In genomic region chr19:11033763-11034162, GRCh38 we compare ENCODE assay signal across 20 cellular contexts. TPM values are rescaled to one million over a fixed set of nuclear protein-coding genes. Genes with fewer than 3 reads are reported as not detected.
DNase-seq lines count a peak whose midpoint lies in the region; ATAC-seq and TF ChIP-seq lines count a peak whose summit lies in the region.
"Had no signal": no experiment of that assay in that cellular context is flagged by ENCODE, and none has a peak within 500 bp of the region (broad histone marks: within the 10 kb centered on the region; RNA-seq: fewer than 3 reads in every experiment).

No MANE protein-coding gene starts in this region.

- no peak overlapping the region for H4K8ac ChIP-seq in IMR-90 (ENCODE audit: low read depth in 2 of 2, low read length in 2 of 2)
- peak overlapping the region; percentile 9 for H4K8ac ChIP-seq in neuronal stem cell (ENCODE audit: low read depth, low read length)

- POLR2A ChIA-PET in IMR-90 (lab: Charles Lee; ENCODE audit: unreplicated experiment): no interaction called here

- H3K36me3 Mint-ChIP-seq in activated T-cell treated with anti-CD3 and anti-CD28 coated beads, Interleukin-2, amount 50 U/mL, for 24 hours (ENCODE audit: low read depth): peaks cover 96% of the 10 kb centered on the region
- H3K36me3 Mint-ChIP-seq in T-helper 17 cell (ENCODE audit: low read depth): peaks cover 12% of the 10 kb centered on the region
- H3K36me3 Mint-ChIP-seq in stimulated activated memory B cell treated with anti-CD40 and anti-IgM and Interleukin-4, amounts not matched to agents 10 μg/mL and 1 μg/mL and 100 μg/mL, for 72 hours: peaks cover 91% of the 10 kb centered on the region

- no peak overlapping the region for H2BK20ac ChIP-seq in IMR-90 (ENCODE audit: low read depth, low read length)

- H4K5ac ChIP-seq in IMR-90 (ENCODE audit: low read depth, low read length): no peak overlapping the region

- H3K4me3 Mint-ChIP-seq in activated T-cell treated with anti-CD3 and anti-CD28 coated beads, Interleukin-2, amount 50 U/mL, for 24 hours: no peak overlapping the region
- no peak overlapping the region for H3K4me3 Mint-ChIP-seq in T-helper 17 cell
- no peak overlapping the region for H3K4me3 Mint-ChIP-seq in stimulated activated memory B cell treated with anti-CD40 and anti-IgM and Interleukin-4, amounts not matched to agents 10 μg/mL and 1 μg/mL and 100 μg/mL, for 72 hours
- H3K4me3 Mint-ChIP-seq: B cell; CD4-positive, alpha-beta T cell; CD8-positive, alpha-beta T cell had no signal

- H4K20me1 ChIP-seq in IMR-90 (ENCODE audit: insufficient read depth, low read length): peaks cover 20% of the 10 kb centered on the region

- ATAC-seq in IMR-90 (ENCODE audit: low read depth): no peak
- no peak for ATAC-seq in T-helper 17 cell
- no peak for ATAC-seq in HG02623 (IDR thresholded peaks at IDR 0.05; ENCODE audit: unreplicated experiment)
- ATAC-seq in stimulated activated memory B cell treated with anti-CD40 and anti-IgM and Interleukin-4, amounts not matched to agents 10 μg/mL and 1 μg/mL and 100 μg/mL, for 72 hours: no peak
- ATAC-seq: A549; CD8-positive, alpha-beta T cell; GM12878 had no signal

- BruUV-seq in IMR-90 (replicated peaks; lab: Mats Ljungman, UMichigan): no TSS peak

- H2BK120ac ChIP-seq in IMR-90 (ENCODE audit: low read depth, low read length) (no peak overlapping the region), neuronal stem cell (ENCODE audit: low read depth, low read length) (no peak overlapping the region)

- no peak overlapping the region for H4K91ac ChIP-seq in IMR-90 (ENCODE audit: insufficient read depth, low read depth, low read length)
- H4K91ac ChIP-seq in neuronal stem cell (ENCODE audit: low read depth, low read length, poor library complexity): no peak overlapping the region

- H3K4ac ChIP-seq in IMR-90 (ENCODE audit: low read depth, low read length) (no peak overlapping the region), neuronal stem cell (ENCODE audit: low read length) (no peak overlapping the region)

- H3K4me1 ChIP-seq in IMR-90 (ENCODE audit: control insufficient read depth, insufficient read depth, low read length) (no peaks in the 10 kb centered on the region), neuronal stem cell (ENCODE audit: control insufficient read depth in 2 of 2, insufficient read depth in 1 of 2, low read depth in 1 of 2, low read length in 2 of 2) (no peaks in the 10 kb centered on the region)
- H3K4me1 ChIP-seq: Caco-2 had no signal

- dilution Hi-C loops in IMR-90 (cut with HindIII; ENCODE audit: low sequenced_read_pairs, unreplicated experiment): no loop called here

- H3K23ac ChIP-seq in IMR-90 (ENCODE audit: low read depth, low read length) (no peak overlapping the region), neuronal stem cell (ENCODE audit: low read depth, low read length, poor library complexity) (no peak overlapping the region)

- H3K9ac ChIP-seq in IMR-90 (ENCODE audit: low read depth, low read length) (no peak overlapping the region), neuronal stem cell (ENCODE audit: low read depth, low read length, poor library complexity) (peak overlapping the region; percentile 78)

- H3K27me3 ChIP-seq in IMR-90 (ENCODE audit: control insufficient read depth, insufficient read depth, low read length): no peaks in the 10 kb centered on the region
- no peaks in the 10 kb centered on the region for H3K27me3 ChIP-seq in neuronal stem cell (ENCODE audit: control insufficient read depth in 3 of 3, insufficient read depth in 3 of 3, low read depth in 1 of 3, low read length in 3 of 3)

- H3K14ac ChIP-seq in IMR-90 (replicated peaks; ENCODE audit: low read depth, low read length) (no peak overlapping the region), neuronal stem cell (ENCODE audit: low read length) (no peak overlapping the region)

- H3K9me3 ChIP-seq in IMR-90 (ENCODE audit: control insufficient read depth, insufficient read depth, low read length) (no peaks in the 10 kb centered on the region), T-helper 17 cell (ENCODE audit: control insufficient read depth, low read length, poor library complexity, severe bottlenecking) (no peaks in the 10 kb centered on the region), neuronal stem cell (replicated peaks in 1 of 2; ENCODE audit: control insufficient read depth in 2 of 2, insufficient read depth in 1 of 2, low read depth in 1 of 2, low read length in 2 of 2) (peaks cover 0 to 2% of the 10 kb centered on the region in 2 donors)
- H3K9me3 ChIP-seq: A549, Caco-2 had no signal

- H3K18ac ChIP-seq in IMR-90 (ENCODE audit: low read depth, low read length) (no peak overlapping the region), neuronal stem cell (ENCODE audit: low read length) (no peak overlapping the region)

- no peak overlapping the region for H2AK5ac ChIP-seq in IMR-90 (ENCODE audit: low read depth, low read length)
- no peak overlapping the region for H2AK5ac ChIP-seq in neuronal stem cell (ENCODE audit: low read depth, low read length)

- H3K79me1 ChIP-seq in IMR-90 (ENCODE audit: low read depth in 1 of 2, low read length in 2 of 2): peaks cover 23 to 44% of the 10 kb centered on the region in 2 experiments
- H3K79me1 ChIP-seq in neuronal stem cell (ENCODE audit: low read depth, low read length): peaks cover 7% of the 10 kb centered on the region

- in situ Hi-C loops in IMR-90 (cut with MboI; ENCODE audit: low sequenced_read_pairs): loop anchor here (10.0 kb wide), 1 partner anchor 171 kb away; no protein-coding TSS in a partner anchor
- in situ Hi-C loops in G401 (cut with HindIII; ENCODE audit: low sequenced_read_pairs): no loop called here

- no peaks in the 10 kb centered on the region for H3K9me3 Mint-ChIP-seq in activated T-cell treated with anti-CD3 and anti-CD28 coated beads, Interleukin-2, amount 50 U/mL, for 24 hours
- no peaks in the 10 kb centered on the region for H3K9me3 Mint-ChIP-seq in stimulated activated memory B cell treated with anti-CD40 and anti-IgM and Interleukin-4, amounts not matched to agents 10 μg/mL and 1 μg/mL and 100 μg/mL, for 72 hours
- H3K9me3 Mint-ChIP-seq: CD4-positive, alpha-beta T cell; CD8-positive, alpha-beta T cell had no signal

- H3K27ac ChIP-seq in IMR-90 (ENCODE audit: insufficient read depth, low read length) (no peak overlapping the region), neuronal stem cell (replicated peaks; ENCODE audit: low read length) (no peak overlapping the region)
- H3K27ac ChIP-seq: 22Rv1, A549, C4-2B had no signal

- H2BK12ac ChIP-seq in neuronal stem cell (ENCODE audit: low read length): no peak overlapping the region

- no peak for TF ChIP-seq POLR2A in IMR-90 (IDR thresholded peaks at IDR 0.05; ENCODE audit: low read depth, low read length)

- H3K36me3 ChIP-seq in IMR-90 (ENCODE audit: control insufficient read depth, insufficient read depth, low read length) (peaks cover 84% of the 10 kb centered on the region), neuronal stem cell (replicated peaks in 1 of 2; ENCODE audit: control insufficient read depth in 2 of 2, insufficient read depth in 2 of 2, low read length in 2 of 2) (peaks cover 90 to 100% of the 10 kb centered on the region in 2 donors)

- H3K4me3 ChIP-seq in IMR-90 (ENCODE audit: insufficient read depth, low read depth, low read length) (no peak overlapping the region), neuronal stem cell (ENCODE audit: low read length in 2 of 2) (no peak overlapping the region)
- H3K4me3 ChIP-seq: A549, GM12878 had no signal

- H2BK5ac ChIP-seq in IMR-90 (ENCODE audit: low read depth, low read length, poor library complexity, severe bottlenecking): no peak overlapping the region
- H2BK5ac ChIP-seq in neuronal stem cell (ENCODE audit: low read length): no peak overlapping the region

- DNase-seq in activated T-cell treated with anti-CD3 and anti-CD28 coated beads, Interleukin-2, amount 50 U/mL, for 24 hours: no peak
- DNase-seq in activated T-cell treated with anti-CD3 and anti-CD28 coated beads for 4 hours (no peak), IMR-90 (no peak), T-helper 17 cell (no peak), neuronal stem cell (ENCODE audit: low spot score) (no peak), G401 (ENCODE audit: low spot score) (no peak)
- DNase-seq: AML-193; Caco-2; Calu3; CD4-positive, alpha-beta T cell; CD8-positive, alpha-beta T cell; DMS79 treated with DMSO at 0.1 percent for 48 hours; GDM1 had no signal

- TF ChIP-seq RAD21 in IMR-90 (IDR thresholded peaks at IDR 0.05; ENCODE audit: low read length): no peak

- no peak overlapping the region for H3K56ac ChIP-seq in IMR-90 (ENCODE audit: extremely low read depth, insufficient read depth, low read length)

- H3K4me2 ChIP-seq in IMR-90 (ENCODE audit: low read depth, low read length) (no peak overlapping the region), neuronal stem cell (ENCODE audit: insufficient read depth, low read length, poor library complexity, severe bottlenecking) (no peak overlapping the region)
- H3K4me2 ChIP-seq: A549 had no signal

- H2BK15ac ChIP-seq in IMR-90 (ENCODE audit: low read depth, low read length) (no peak overlapping the region), neuronal stem cell (ENCODE audit: low read length) (no peak overlapping the region)

- no peak overlapping the region for H2AK9ac ChIP-seq in IMR-90 (replicated peaks; ENCODE audit: low read depth, low read length, poor library complexity)

- intact Hi-C loops in IMR-90 (cut with micrococcal nuclease): no loop called here

- TF ChIP-seq CTCF in IMR-90 (conservative IDR thresholded peaks at IDR 0.05; ENCODE audit: low read depth, low read length): no peak

- CTCF ChIA-PET in IMR-90 (lab: Yijun Ruan, JAX): no interaction called here

- peak overlapping the region; percentile 55 for H3K27ac Mint-ChIP-seq in activated T-cell treated with anti-CD3 and anti-CD28 coated beads, Interleukin-2, amount 50 U/mL, for 24 hours
- H3K27ac Mint-ChIP-seq in T-helper 17 cell: peak overlapping the region; percentile 54
- H3K27ac Mint-ChIP-seq in stimulated activated memory B cell treated with anti-CD40 and anti-IgM and Interleukin-4, amounts not matched to agents 10 μg/mL and 1 μg/mL and 100 μg/mL, for 72 hours: no peak overlapping the region
- H3K27ac Mint-ChIP-seq: B cell; CD4-positive, alpha-beta T cell; CD8-positive, alpha-beta T cell had no signal

- H3K4me1 Mint-ChIP-seq in activated T-cell treated with anti-CD3 and anti-CD28 coated beads, Interleukin-2, amount 50 U/mL, for 24 hours (ENCODE audit: low read depth): peaks cover 11% of the 10 kb centered on the region
- peaks cover 9% of the 10 kb centered on the region for H3K4me1 Mint-ChIP-seq in T-helper 17 cell
- H3K4me1 Mint-ChIP-seq in stimulated activated memory B cell treated with anti-CD40 and anti-IgM and Interleukin-4, amounts not matched to agents 10 μg/mL and 1 μg/mL and 100 μg/mL, for 72 hours: peaks cover 26% of the 10 kb centered on the region

- H2AFZ ChIP-seq in IMR-90 (replicated peaks; ENCODE audit: low read length, poor library complexity) (peak overlapping the region; percentile 15), neuronal stem cell (ENCODE audit: low read length) (no peak overlapping the region)

- H3K9me1 ChIP-seq in IMR-90 (ENCODE audit: insufficient read depth, low read length): no peaks in the 10 kb centered on the region

- 94% methylated on average over 16 of the region's 35 CpGs; no CpG with 5 or more reads in 1 of the 2 experiments for WGBS in IMR-90 (ENCODE audit: extremely low coverage in 2 of 2, insufficient read length in 1 of 2), 2 experiments
- WGBS in neuronal stem cell (ENCODE audit: extremely low coverage in 2 of 2, insufficient read length in 2 of 2, insufficient replicate concordance in 1 of 2), 2 donors: no CpG with 5 or more reads among the region's 35 CpGs

- H3K27me3 Mint-ChIP-seq in activated T-cell treated with anti-CD3 and anti-CD28 coated beads, Interleukin-2, amount 50 U/mL, for 24 hours: no peaks in the 10 kb centered on the region
- no peaks in the 10 kb centered on the region for H3K27me3 Mint-ChIP-seq in T-helper 17 cell
- H3K27me3 Mint-ChIP-seq in stimulated activated memory B cell treated with anti-CD40 and anti-IgM and Interleukin-4, amounts not matched to agents 10 μg/mL and 1 μg/mL and 100 μg/mL, for 72 hours: no peaks in the 10 kb centered on the region
- H3K27me3 Mint-ChIP-seq: CD4-positive, alpha-beta T cell had no signal

RNA-seq across cellular contexts. Expression of gene LDLR, which starts 55.5 kb away (rescaled TPM):
- total RNA-seq in IMR-90 (2012; rRNA removed) (40.5 and 45.2 TPM in 2 replicates), T-helper 17 cell (100 to 1,000 TPM in 1 of 2 donors, 10 to 100 TPM in 1; 98.2 to 139 TPM)
- 53.8 and 61.2 TPM in 2 replicates for polyA plus RNA-seq in IMR-90 (2012; rRNA removed)
- 43.2 and 44.9 TPM in 2 replicates for polyA plus RNA-seq in IMR-90 (2012; cell fraction: cytosol; rRNA removed)
- polyA plus RNA-seq in IMR-90 (2012; cell fraction: nucleus; rRNA removed; ENCODE audit: low replicate concordance): 51.0 and 64.7 TPM in 2 replicates
- polyA plus RNA-seq in neuronal stem cell (2013, experiment 1 of 2): 54.8 TPM
- 55.5 TPM for polyA plus RNA-seq in neuronal stem cell (2013, experiment 2 of 2)
- total RNA-seq in G401 (2014; rRNA removed; shearing (Covaris generic)): 38.2 and 47.4 TPM in 2 replicates
